21 cellular contexts compared by ENCODE assay signal in genomic region chr6:16162003-16162402, GRCh38. TPM values are rescaled to one million over a fixed set of nuclear protein-coding genes. Genes with fewer than 3 reads are reported as not detected.
DNase-seq lines count a peak whose midpoint lies in the region; ATAC-seq and TF ChIP-seq lines count a peak whose summit lies in the region.
"Had no signal": no experiment of that assay in that cellular context is flagged by ENCODE, and none has a peak within 500 bp of the region (broad histone marks: within the 10 kb centered on the region; RNA-seq: fewer than 3 reads in every experiment).

No MANE protein-coding gene starts in this region.

- ATAC-seq in activated CD8-positive, alpha-beta memory T cell treated with anti-CD3 and anti-CD28 coated beads, Interleukin-2, amount 10 ng/mL, durations not matched to agents 7 days and 5 days = peak; percentile 27
- peak; percentile 59 for ATAC-seq in activated naive CD8-positive, alpha-beta T cell treated with anti-CD3 and anti-CD28 coated beads, Interleukin-2, amount 50 U/mL, for 24 hours
- ATAC-seq in GM18870 (IDR thresholded peaks at IDR 0.05; ENCODE audit: unreplicated experiment) = no peak
- ATAC-seq: HCT116, PC-3 had no signal

- H3K4me2 ChIP-seq in Loucy (ENCODE audit: low read depth, low read length, poor library complexity, severe bottlenecking) = peak overlapping the region; percentile 38

- peaks cover 13% of the 10 kb centered on the region for H3K27me3 Mint-ChIP-seq in activated CD8-positive, alpha-beta memory T cell treated with anti-CD3 and anti-CD28 coated beads, Interleukin-2, amount 10 ng/mL, durations not matched to agents 7 days and 5 days
- H3K27me3 Mint-ChIP-seq in activated naive CD8-positive, alpha-beta T cell treated with anti-CD3 and anti-CD28 coated beads, Interleukin-2, amount 50 U/mL, for 24 hours = peaks cover 1% of the 10 kb centered on the region
- H3K27me3 Mint-ChIP-seq: B cell had no signal

- peaks cover 20% of the 10 kb centered on the region for H3K4me1 Mint-ChIP-seq in activated CD8-positive, alpha-beta memory T cell treated with anti-CD3 and anti-CD28 coated beads, Interleukin-2, amount 10 ng/mL, durations not matched to agents 7 days and 5 days
- peaks cover 30% of the 10 kb centered on the region for H3K4me1 Mint-ChIP-seq in activated naive CD8-positive, alpha-beta T cell treated with anti-CD3 and anti-CD28 coated beads, Interleukin-2, amount 50 U/mL, for 24 hours
- H3K4me1 Mint-ChIP-seq: B cell had no signal

- no peaks in the 10 kb centered on the region for H3K79me2 ChIP-seq in Loucy (ENCODE audit: insufficient read depth, low read length)

- no peaks in the 10 kb centered on the region for H3K9me3 Mint-ChIP-seq in activated CD8-positive, alpha-beta memory T cell treated with anti-CD3 and anti-CD28 coated beads, Interleukin-2, amount 10 ng/mL, durations not matched to agents 7 days and 5 days (ENCODE audit: low read depth)
- H3K9me3 Mint-ChIP-seq in activated naive CD8-positive, alpha-beta T cell treated with anti-CD3 and anti-CD28 coated beads, Interleukin-2, amount 50 U/mL, for 24 hours = no peaks in the 10 kb centered on the region

- no peak overlapping the region for H2AFZ ChIP-seq in Loucy (ENCODE audit: low read length)

- no peak overlapping the region for H3K4me3 ChIP-seq in Loucy (ENCODE audit: low read length, poor library complexity, severe bottlenecking)

- H3K36me3 Mint-ChIP-seq in activated CD8-positive, alpha-beta memory T cell treated with anti-CD3 and anti-CD28 coated beads, Interleukin-2, amount 10 ng/mL, durations not matched to agents 7 days and 5 days = peaks cover 4% of the 10 kb centered on the region
- H3K36me3 Mint-ChIP-seq in activated naive CD8-positive, alpha-beta T cell treated with anti-CD3 and anti-CD28 coated beads, Interleukin-2, amount 50 U/mL, for 24 hours (ENCODE audit: low read depth) = peaks cover 4% of the 10 kb centered on the region

- peaks cover 7% of the 10 kb centered on the region for H3K27me3 ChIP-seq in Loucy (ENCODE audit: insufficient read depth, low read length, poor library complexity, severe bottlenecking)

- H3K9ac ChIP-seq in Loucy (ENCODE audit: low read depth, low read length, poor library complexity, severe bottlenecking) = no peak overlapping the region

- no peak for DNase-seq in activated CD8-positive, alpha-beta memory T cell treated with anti-CD3 and anti-CD28 coated beads, Interleukin-2, amount 10 ng/mL, durations not matched to agents 7 days and 5 days
- DNase-seq in activated CD8-positive, alpha-beta memory T cell treated with anti-CD3 and anti-CD28 coated beads, Interleukin-2, amount 50 U/mL, for 48 hours = no peak
- DNase-seq in activated naive CD8-positive, alpha-beta T cell treated with anti-CD3 and anti-CD28 coated beads, Interleukin-2, amount 50 U/mL, for 24 hours = no peak
- DNase-seq in T-helper 1 cell (no peak), superior temporal gyrus (ENCODE audit: extremely low spot score) (no peak)
- DNase-seq: DMS153; KG1; MM.1S; NCI-H1048; NCI-H1417; NCI-H1694; NCI-H2029 treated with DMSO at 0.1 percent for 48 hours; NCI-H446 treated with DMSO at 0.1 percent for 48 hours; NCI-H526; NCI-H82; NK-92 treated with Interleukin-12 subunit alpha and Interleukin-12 subunit beta, amount 100 ng/mL, for 24 hours; PC-3 had no signal

- no peaks in the 10 kb centered on the region for H4K20me1 ChIP-seq in Loucy (ENCODE audit: insufficient read depth, low read length, poor library complexity, severe bottlenecking)

- H3F3A ChIP-seq in Loucy (ENCODE audit: low read depth) = 0 out of 2 replicates have a peak, but pooled peaks cover 2% of the 10 kb centered on the region

- no peaks in the 10 kb centered on the region for H3K9me2 ChIP-seq in Loucy (replicated peaks; ENCODE audit: low read depth, low read length)

- H3K4me1 ChIP-seq in Loucy (ENCODE audit: insufficient read depth, low read length, poor library complexity, severe bottlenecking) = peaks cover 31% of the 10 kb centered on the region

- no peak overlapping the region for H3K4me3 Mint-ChIP-seq in activated CD8-positive, alpha-beta memory T cell treated with anti-CD3 and anti-CD28 coated beads, Interleukin-2, amount 10 ng/mL, durations not matched to agents 7 days and 5 days
- H3K4me3 Mint-ChIP-seq in activated naive CD8-positive, alpha-beta T cell treated with anti-CD3 and anti-CD28 coated beads, Interleukin-2, amount 50 U/mL, for 24 hours = no peak overlapping the region
- H3K4me3 Mint-ChIP-seq: B cell had no signal

- no peak for TF ChIP-seq CTCF in Loucy (conservative IDR thresholded peaks at IDR 0.05; ENCODE audit: low read length)

- CTCF ChIA-PET in activated CD8-positive, alpha-beta memory T cell treated with anti-CD3 and anti-CD28 coated beads, Interleukin-2, amount 10 ng/mL, durations not matched to agents 7 days and 5 days (lab: Charles Lee) = no interaction called here

- no peaks in the 10 kb centered on the region for H3K36me3 ChIP-seq in Loucy (ENCODE audit: insufficient read depth, low read length)

- H3K27ac Mint-ChIP-seq in activated CD8-positive, alpha-beta memory T cell treated with anti-CD3 and anti-CD28 coated beads, Interleukin-2, amount 10 ng/mL, durations not matched to agents 7 days and 5 days = no peak overlapping the region
- no peak overlapping the region for H3K27ac Mint-ChIP-seq in activated naive CD8-positive, alpha-beta T cell treated with anti-CD3 and anti-CD28 coated beads, Interleukin-2, amount 50 U/mL, for 24 hours
- H3K27ac Mint-ChIP-seq: B cell had no signal

- H3K9me3 ChIP-seq in Loucy (ENCODE audit: insufficient read depth, low read depth, low read length) = no peaks in the 10 kb centered on the region

RNA-seq across cellular contexts. Expression of gene MYLIP, which starts 33.1 kb away (rescaled TPM):
- 10 to 100 TPM in 1 of 2 experiments, 1 to 10 TPM in 1; 9.1 to 14.8 TPM for total RNA-seq in activated CD8-positive, alpha-beta memory T cell treated with anti-CD3 and anti-CD28 coated beads, Interleukin-2, amount 10 ng/mL, durations not matched to agents 7 days and 5 days
